ENCODE assay signal across 1 cellular context in genomic region chr22:19998232-19998951, GRCh38.
TF ChIP-seq lines count a peak whose summit lies in the region.

No MANE protein-coding gene starts in this region.

TF ChIP-seq in IMR-90, 13 proteins besides CTCF, POLR2A, EP300 and RAD21:
- TF ChIP-seq RFX5 (IDR thresholded peaks at IDR 0.05; ENCODE audit: low read depth, low read length) (no peak), MAFK (IDR thresholded peaks at IDR 0.05; ENCODE audit: low read depth, low read length) (no peak), RCOR1 (IDR thresholded peaks at IDR 0.05; ENCODE audit: insufficient replicate concordance, low read length) (no peak), MAZ (IDR thresholded peaks at IDR 0.05; ENCODE audit: borderline replicate concordance, low read depth, low read length) (no peak), USF2 (IDR thresholded peaks at IDR 0.05; ENCODE audit: low read depth, low read length) (no peak), BHLHE40 (IDR thresholded peaks at IDR 0.05; ENCODE audit: low read depth, low read length) (no peak), SMC3 (IDR thresholded peaks at IDR 0.05; ENCODE audit: low read depth, low read length) (no peak), NFE2L2 (IDR thresholded peaks at IDR 0.05; ENCODE audit: low read depth, low read length) (no peak), CEBPB (IDR thresholded peaks at IDR 0.05; ENCODE audit: low read depth, low read length) (no peak), MXI1 (IDR thresholded peaks at IDR 0.05; ENCODE audit: borderline replicate concordance, low read depth, low read length) (no peak), ELK1 (IDR thresholded peaks at IDR 0.05; ENCODE audit: borderline replicate concordance, low read depth, low read length) (no peak), CHD1 (IDR thresholded peaks at IDR 0.05; ENCODE audit: low read depth, low read length) (no peak), FOS (IDR thresholded peaks at IDR 0.05; ENCODE audit: low read depth, low read length) (no peak)
TF ChIP-seq in IMR-90: peak in this region for 0.
